Comparison of ENCODE assay signal across 19 cellular contexts in genomic region chr7:24914465-24914859, GRCh38.
A peak's percentile ranks its signal among the peaks of the same experiment; 100 is the strongest.
DNase-seq lines count a peak whose midpoint lies in the region; ATAC-seq, FAIRE-seq and TF ChIP-seq lines count a peak whose summit lies in the region.
"Had no signal": no experiment of that assay in that cellular context is flagged by ENCODE, and none has a peak within 500 bp of the region (broad histone marks: within the 10 kb centered on the region; RNA-seq: fewer than 3 reads in every experiment).

No MANE protein-coding gene starts in this region.

- H3K27ac Mint-ChIP-seq in T-helper 2 cell treated with Interferon-gamma antibody and Interleukin-4, amounts not matched to agents 5 μg/mL and 100 μg/mL, for 36 hours = peak overlapping the region; percentile 42

- H3K4me1 ChIP-seq in OCI-LY7 (ENCODE audit: insufficient read depth, low read length, poor library complexity, severe bottlenecking) = peaks cover 95% of the 10 kb centered on the region
- H3K4me1 ChIP-seq: A549, ascending aorta, testis had no signal

- peaks cover 82% of the 10 kb centered on the region for H3K4me1 Mint-ChIP-seq in T-helper 2 cell treated with Interferon-gamma antibody and Interleukin-4, amounts not matched to agents 5 μg/mL and 100 μg/mL, for 36 hours (ENCODE audit: low read depth)

- peaks cover 58% of the 10 kb centered on the region for H3K36me3 Mint-ChIP-seq in T-helper 2 cell treated with Interferon-gamma antibody and Interleukin-4, amounts not matched to agents 5 μg/mL and 100 μg/mL, for 36 hours (ENCODE audit: low read depth)

- BruUV-seq in OCI-LY7 (replicated peaks; lab: Mats Ljungman, UMichigan) = no TSS peak

- H4K20me1 ChIP-seq in OCI-LY7 (ENCODE audit: insufficient read depth, low read length) = peaks cover 8% of the 10 kb centered on the region; the same call in 1 of the 2 replicates

- H3K4me3 Mint-ChIP-seq in T-helper 2 cell treated with Interferon-gamma antibody and Interleukin-4, amounts not matched to agents 5 μg/mL and 100 μg/mL, for 36 hours = peak overlapping the region; percentile 68
- H3K4me3 Mint-ChIP-seq: memory B cell had no signal

- peaks cover 4% of the 10 kb centered on the region for H3K9me3 Mint-ChIP-seq in T-helper 2 cell treated with Interferon-gamma antibody and Interleukin-4, amounts not matched to agents 5 μg/mL and 100 μg/mL, for 36 hours
- H3K9me3 Mint-ChIP-seq: central memory CD8-positive, alpha-beta T cell; memory B cell had no signal

- POLR2A ChIA-PET in OCI-LY7 (lab: Charles Lee) = interaction anchor here (1.9 to 2.4 kb wide), 2 partner anchors 10 to 20 kb away, joined by 4 to 7 read pairs; no protein-coding TSS in a partner anchor

- intact Hi-C loops in OCI-LY7 (cut with micrococcal nuclease; ENCODE audit: unreplicated experiment) = no loop called here

- H3K27me3 Mint-ChIP-seq in T-helper 2 cell treated with Interferon-gamma antibody and Interleukin-4, amounts not matched to agents 5 μg/mL and 100 μg/mL, for 36 hours (ENCODE audit: low read depth) = no peaks in the 10 kb centered on the region
- H3K27me3 Mint-ChIP-seq: central memory CD8-positive, alpha-beta T cell; memory B cell had no signal

- H3K27ac ChIP-seq in OCI-LY7 (ENCODE audit: low read depth, low read length, poor library complexity, severe bottlenecking) (no peak overlapping the region), substantia nigra (ENCODE audit: low read depth, low read length, poor library complexity, severe bottlenecking) (no peak overlapping the region)
- H3K27ac ChIP-seq: A549, ascending aorta, right atrium auricular region, testis had no signal

- peaks cover 8% of the 10 kb centered on the region for H3K36me3 ChIP-seq in OCI-LY7 (ENCODE audit: insufficient read depth, low read length)
- H3K36me3 ChIP-seq: ascending aorta, right atrium auricular region had no signal

- H3K4me2 ChIP-seq in OCI-LY7 (ENCODE audit: low read length) = peak overlapping the region; percentile 13; the same call in 1 of the 2 replicates
- H3K4me2 ChIP-seq: A549 had no signal

- H3K9me3 ChIP-seq in OCI-LY7 (ENCODE audit: low read length) = no peaks in the 10 kb centered on the region
- H3K9me3 ChIP-seq: A549, ascending aorta, right atrium auricular region, testis had no signal

- H3K79me2 ChIP-seq in OCI-LY7 (ENCODE audit: insufficient read depth, low read depth, low read length) = peaks cover 95% of the 10 kb centered on the region

- no peak overlapping the region for H2AFZ ChIP-seq in OCI-LY7 (ENCODE audit: low read length)

- no peak for ATAC-seq in HG03460 (IDR thresholded peaks at IDR 0.05; ENCODE audit: unreplicated experiment)
- ATAC-seq: A549, Right ventricle myocardium inferior had no signal

- no peak for TF ChIP-seq POLR2A in GM12891 (IDR thresholded peaks at IDR 0.05; ENCODE audit: low read depth, low read length)

- CTCF ChIA-PET in OCI-LY7 (lab: Charles Lee; ENCODE audit: unreplicated experiment) = no interaction called here

- no peaks in the 10 kb centered on the region for H3K9me2 ChIP-seq in OCI-LY7 (ENCODE audit: insufficient read depth, low read length)

- H3K4me3 ChIP-seq in OCI-LY7 (ENCODE audit: low read depth, low read length, poor library complexity, severe bottlenecking) = no peak overlapping the region
- H3K4me3 ChIP-seq: A549, ascending aorta, right atrium auricular region, testis had no signal

- no peak for DNase-seq in T-helper 2 cell treated with Interferon-gamma antibody and Interleukin-4, amounts not matched to agents 5 μg/mL and 100 μg/mL, for 36 hours (ENCODE audit: low spot score)
- no peak for DNase-seq in T-helper 2 cell
- DNase-seq in GM12891 (ENCODE audit: insufficient read length, low spot score) = no peak
- DNase-seq in OCI-LY7 (ENCODE audit: low spot score) = no peak
- peak; percentile 42 for DNase-seq in dermis blood vessel endothelial cell
- no peak for DNase-seq in substantia nigra (lab: John Stamatoyannopoulos, UW)
- DNase-seq in DMS153 (lab: John Stamatoyannopoulos, UW) = no peak
- DNase-seq: kidney glomerular epithelial cell; NCI-H1436 treated with DMSO at 0.1 percent for 48 hours; NCI-H526 treated with DMSO at 0.1 percent for 48 hours; stimulated activated CD4-positive, alpha-beta T cell treated with anti-CD3 and anti-CD28 coated beads, Interleukin-12 subunit alpha, Interleukin-12 subunit beta, amount 100 ng/mL, for 4 hours; testis had no signal

- no peak for FAIRE-seq in GM12891 (lab: Jason Lieb, UNC)
- FAIRE-seq: A549 had no signal

- TF ChIP-seq CTCF in OCI-LY7 (conservative IDR thresholded peaks at IDR 0.05; ENCODE audit: low read length) = no peak

TF ChIP-seq in GM12891, 5 proteins besides CTCF, POLR2A, EP300 and RAD21:
- TF ChIP-seq TAF1 (IDR thresholded peaks at IDR 0.05; ENCODE audit: low read depth, low read length) (no peak), SPI1 (IDR thresholded peaks at IDR 0.05; ENCODE audit: low read depth, low read length) (peak; percentile 82)
TF ChIP-seq in GM12891: peak in this region for 1.
